In genomic region chr5:125798311-125798710, GRCh38 we compare ENCODE assay signal across 13 cellular contexts.
DNase-seq lines count a peak whose midpoint lies in the region; ATAC-seq and TF ChIP-seq lines count a peak whose summit lies in the region.
"Had no signal": no experiment of that assay in that cellular context is flagged by ENCODE, and none has a peak within 500 bp of the region (broad histone marks: within the 10 kb centered on the region; RNA-seq: fewer than 3 reads in every experiment).

No MANE protein-coding gene starts in this region.

- H3K4me1 Mint-ChIP-seq in activated naive CD8-positive, alpha-beta T cell treated with anti-CD3 and anti-CD28 coated beads, Interleukin-2, amount 50 U/mL, for 24 hours: no peaks in the 10 kb centered on the region
- H3K4me1 Mint-ChIP-seq: immature natural killer cell had no signal

- no peak overlapping the region for H3K4me3 Mint-ChIP-seq in activated naive CD8-positive, alpha-beta T cell treated with anti-CD3 and anti-CD28 coated beads, Interleukin-2, amount 50 U/mL, for 24 hours
- H3K4me3 Mint-ChIP-seq: activated T-helper 1 cell treated with anti-CD3 and anti-CD28 coated beads, Interleukin-12 subunit alpha, Interleukin-12 subunit beta, Interleukin-2, Interleukin-4 antibody, amounts not matched to agents 30 ng/mL and 10 ng/mL and 1 ng/mL, durations not matched to agents 14 hours and 24 hours and 36 hours; dendritic cell treated with granulocyte-macrophage colony-stimulating factor and Interleukin-4, amounts not matched to agents 40 ng/mL and 50 ng/mL, for 4 days; immature natural killer cell; T-helper 2 cell treated with Interferon-gamma antibody and Interleukin-4, amounts not matched to agents 5 μg/mL and 100 μg/mL, for 36 hours had no signal

- no peaks in the 10 kb centered on the region for H3K27me3 Mint-ChIP-seq in activated naive CD8-positive, alpha-beta T cell treated with anti-CD3 and anti-CD28 coated beads, Interleukin-2, amount 50 U/mL, for 24 hours
- H3K27me3 Mint-ChIP-seq: dendritic cell treated with granulocyte-macrophage colony-stimulating factor and Interleukin-4, amounts not matched to agents 40 ng/mL and 50 ng/mL, for 4 days had no signal

- peaks cover 23% of the 10 kb centered on the region for H3K9me3 Mint-ChIP-seq in activated naive CD8-positive, alpha-beta T cell treated with anti-CD3 and anti-CD28 coated beads, Interleukin-2, amount 50 U/mL, for 24 hours

- no peak overlapping the region for H3K4me3 ChIP-seq in fibroblast of mammary gland (ENCODE audit: control insufficient read depth, low read depth, low read length)
- H3K4me3 ChIP-seq in skeletal muscle cell (ENCODE audit: low read depth, low read length): no peak overlapping the region

- H3K27ac Mint-ChIP-seq in activated naive CD8-positive, alpha-beta T cell treated with anti-CD3 and anti-CD28 coated beads, Interleukin-2, amount 50 U/mL, for 24 hours: no peak overlapping the region
- H3K27ac Mint-ChIP-seq: activated T-helper 1 cell treated with anti-CD3 and anti-CD28 coated beads, Interleukin-12 subunit alpha, Interleukin-12 subunit beta, Interleukin-2, Interleukin-4 antibody, amounts not matched to agents 30 ng/mL and 10 ng/mL and 1 ng/mL, durations not matched to agents 14 hours and 24 hours and 36 hours; dendritic cell treated with granulocyte-macrophage colony-stimulating factor and Interleukin-4, amounts not matched to agents 40 ng/mL and 50 ng/mL, for 4 days; immature natural killer cell; T-helper 2 cell treated with Interferon-gamma antibody and Interleukin-4, amounts not matched to agents 5 μg/mL and 100 μg/mL, for 36 hours had no signal

- ATAC-seq in activated naive CD8-positive, alpha-beta T cell treated with anti-CD3 and anti-CD28 coated beads, Interleukin-2, amount 50 U/mL, for 24 hours: no peak

- no peak for TF ChIP-seq CTCF in fibroblast of mammary gland (conservative IDR thresholded peaks at IDR 0.05; ENCODE audit: control insufficient read depth, insufficient read depth, low read depth, low read length)

- DNase-seq in SIG-M5 treated with dmso at 0.1 percent for 504 hours (lab: John Stamatoyannopoulos, UW; ENCODE audit: unreplicated experiment) (peak; percentile 3), SIG-M5 (lab: John Stamatoyannopoulos, UW) (no peak), RPMI8226 (peak; percentile 17), fibroblast of mammary gland (ENCODE audit: low read depth) (peak; percentile 50), skeletal muscle cell (ENCODE audit: low read depth) (peak; percentile 4), activated T-cell treated with anti-CD3 and anti-CD28 coated beads for 4 hours (no peak)
- DNase-seq in effector CD4-positive, alpha-beta T cell: no peak
- DNase-seq in activated naive CD8-positive, alpha-beta T cell treated with anti-CD3 and anti-CD28 coated beads, Interleukin-2, amount 50 U/mL, for 24 hours: no peak
- DNase-seq: immature natural killer cell, NCI-H510A had no signal

- H3K36me3 Mint-ChIP-seq in activated naive CD8-positive, alpha-beta T cell treated with anti-CD3 and anti-CD28 coated beads, Interleukin-2, amount 50 U/mL, for 24 hours (ENCODE audit: low read depth): no peaks in the 10 kb centered on the region
- H3K36me3 Mint-ChIP-seq: immature natural killer cell had no signal

Comparison
In these comparisons a context has a peak if more than half of its experiments do, and no peak if none do; other contexts are left out.
1. DNase-seq: peak in SIG-M5 treated with dmso at 0.1 percent for 504 hours (single experiment), RPMI8226 (single experiment), fibroblast of mammary gland (single experiment) and skeletal muscle cell (single experiment); none in SIG-M5 (single experiment), effector CD4-positive, alpha-beta T cell (single experiment), activated T-cell treated with anti-CD3 and anti-CD28 coated beads for 4 hours (single experiment) and activated naive CD8-positive, alpha-beta T cell treated with anti-CD3 and anti-CD28 coated beads, Interleukin-2, amount 50 U/mL, for 24 hours (single experiment).